1 cellular context compared by ENCODE assay signal in genomic region chr3:46098319-46098761, GRCh38.
TF ChIP-seq lines count a peak whose summit lies in the region.

No MANE protein-coding gene starts in this region.

TF ChIP-seq in GM23338, 12 proteins besides CTCF, POLR2A, EP300 and RAD21 (continued from another document):
- TF ChIP-seq ZNF331 (CRISPR knock-in tag; IDR thresholded peaks at IDR 0.05; ENCODE audit: low read depth) (no peak), ETS1 (IDR thresholded peaks at IDR 0.05) (no peak), POLR2AphosphoS5 (IDR thresholded peaks at IDR 0.05; ENCODE audit: low read depth) (no peak), ZNF114 (CRISPR knock-in tag; IDR thresholded peaks at IDR 0.05) (no peak)
TF ChIP-seq in GM23338: peak in this region for 0.
